ENCODE assay signal across 1 cellular context in genomic region chr12:50246873-50247612, GRCh38.
TF ChIP-seq lines count a peak whose summit lies in the region.

No MANE protein-coding gene starts in this region.

TF ChIP-seq in GM23338, 12 proteins besides CTCF, POLR2A, EP300 and RAD21 (continued from another document):
- TF ChIP-seq NANOG (IDR thresholded peaks at IDR 0.05; ENCODE audit: borderline replicate concordance), result no peak
- TF ChIP-seq EZH2phosphoT487 (IDR thresholded peaks at IDR 0.05; ENCODE audit: unreplicated experiment), result no peak
